ENCODE assay signal across 33 cellular contexts in the genomic region with DNA sequence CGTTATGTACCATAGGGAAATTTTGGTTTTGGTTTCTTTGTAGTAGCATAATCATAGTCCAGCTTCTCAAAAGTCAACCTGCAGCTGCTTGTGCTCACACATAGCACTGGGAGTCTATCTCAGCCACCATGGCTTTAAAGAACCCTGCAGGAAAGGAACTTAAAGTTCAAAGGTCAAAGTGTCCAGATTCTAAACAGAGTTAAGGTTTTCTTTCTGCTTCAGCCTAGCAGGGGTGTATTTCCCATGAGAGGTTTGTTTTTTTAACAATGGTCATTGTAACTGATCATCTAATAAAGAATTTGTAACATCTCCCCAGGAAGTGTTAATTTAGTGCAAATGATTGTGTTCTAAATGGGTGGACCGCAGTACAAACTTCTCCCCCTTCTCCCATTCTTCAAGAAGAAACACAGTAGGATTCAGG.
DNase-seq lines count a peak whose midpoint lies in the region; ATAC-seq and TF ChIP-seq lines count a peak whose summit lies in the region.
"Had no signal": no experiment of that assay in that cellular context is flagged by ENCODE, and none has a peak within 500 bp of the region (broad histone marks: within the 10 kb centered on the region; RNA-seq: fewer than 3 reads in every experiment).

No MANE protein-coding gene starts in this region.

- H3K79me2 ChIP-seq in SK-N-SH (ENCODE audit: insufficient read depth), result no peaks in the 10 kb centered on the region

- POLR2A ChIA-PET in SK-N-SH (lab: Yijun Ruan, JAX), result no interaction called here

- no peaks in the 10 kb centered on the region for H3K4me1 Mint-ChIP-seq in effector memory CD8-positive, alpha-beta T cell (ENCODE audit: low read depth in 2 of 2)

- TF ChIP-seq RAD21 in SK-N-SH (IDR thresholded peaks at IDR 0.05; ENCODE audit: low read length), result no peak

- 0 out of 2 replicates have a peak overlapping the region, but pooled peaks have one; percentile 30 for H2AFZ ChIP-seq in SK-N-SH (ENCODE audit: low read depth)

- CTCF ChIA-PET in SK-N-SH (lab: Yijun Ruan, JAX), result no interaction called here

- H3K9me2 ChIP-seq in SK-N-SH, result no peaks in the 10 kb centered on the region

- TF ChIP-seq EP300 in SK-N-SH (IDR thresholded peaks at IDR 0.05; ENCODE audit: borderline replicate concordance in 1 of 2, low read depth in 1 of 2, low read length in 1 of 2), result no peak
- no peak for TF ChIP-seq EP300 in esophagus muscularis mucosa (IDR thresholded peaks at IDR 0.05)

- no peak overlapping the region for H3K27ac Mint-ChIP-seq in effector memory CD8-positive, alpha-beta T cell
- H3K27ac Mint-ChIP-seq: activated CD4-positive, alpha-beta memory T cell treated with anti-CD3 and anti-CD28 coated beads for 36 hours; activated T-helper 1 cell treated with anti-CD3 and anti-CD28 coated beads, Interleukin-12 subunit alpha, Interleukin-12 subunit beta, Interleukin-2, Interleukin-4 antibody, amounts not matched to agents 30 ng/mL and 10 ng/mL and 1 ng/mL, durations not matched to agents 14 hours and 24 hours and 36 hours; dendritic cell treated with granulocyte-macrophage colony-stimulating factor and Interleukin-4, amounts not matched to agents 40 ng/mL and 50 ng/mL, for 4 days; mesothelial cell of epicardium; naive B cell; T-helper 2 cell treated with Interferon-gamma antibody and Interleukin-4, amounts not matched to agents 5 μg/mL and 100 μg/mL, for 36 hours had no signal

- H3K9ac ChIP-seq in SK-N-SH, result no peak overlapping the region

- no peaks in the 10 kb centered on the region for H3K27me3 ChIP-seq in SK-N-SH (ENCODE audit: insufficient read depth)
- H3K27me3 ChIP-seq in esophagus muscularis mucosa, result no peaks in the 10 kb centered on the region
- H3K27me3 ChIP-seq: right lobe of liver had no signal

- no peak for ATAC-seq in SK-N-SH treated with all-trans-retinoic acid at 6 μM for 48 hours
- peak; percentile 41 for ATAC-seq in HG02852 (IDR thresholded peaks at IDR 0.05; ENCODE audit: unreplicated experiment)
- ATAC-seq in effector memory CD8-positive, alpha-beta T cell (replicated peaks), result no peak
- ATAC-seq: HCT116, right lobe of liver had no signal

- H3F3A ChIP-seq in SK-N-SH (replicated peaks; ENCODE audit: insufficient read depth), result peaks cover 9% of the 10 kb centered on the region

- H3K9me3 ChIP-seq in SK-N-SH (peaks cover 7% of the 10 kb centered on the region; the same call in 1 of the 2 replicates), esophagus muscularis mucosa (peaks cover 0 to 9% (median 3%) of the 10 kb centered on the region in 4 donors)
- H3K9me3 ChIP-seq: prostate gland, right lobe of liver had no signal

- H3K9me3 Mint-ChIP-seq in effector memory CD8-positive, alpha-beta T cell, result peaks cover 0 to 2% of the 10 kb centered on the region in 2 donors
- H3K9me3 Mint-ChIP-seq: dendritic cell treated with granulocyte-macrophage colony-stimulating factor and Interleukin-4, amounts not matched to agents 40 ng/mL and 50 ng/mL, for 4 days; T-helper 2 cell treated with Interferon-gamma antibody and Interleukin-4, amounts not matched to agents 5 μg/mL and 100 μg/mL, for 36 hours had no signal

- no peak overlapping the region for H3K4me2 ChIP-seq in SK-N-SH

- TF ChIP-seq CTCF in SK-N-SH (IDR thresholded peaks at IDR 0.05), result no peak
- no peak for TF ChIP-seq CTCF in esophagus muscularis mucosa (IDR thresholded peaks at IDR 0.05)

- H3K4me3 ChIP-seq in SK-N-SH (ENCODE audit: low read depth in 2 of 2, low read length in 1 of 2) (no peak overlapping the region), esophagus muscularis mucosa (no peak overlapping the region)
- H3K4me3 ChIP-seq: prostate gland, right lobe of liver had no signal

- no peaks in the 10 kb centered on the region for H3K36me3 ChIP-seq in SK-N-SH (replicated peaks in 1 of 2; ENCODE audit: control insufficient read depth in 1 of 2, insufficient read depth in 2 of 2, low read length in 1 of 2)
- H3K36me3 ChIP-seq in esophagus muscularis mucosa, result no peaks in the 10 kb centered on the region
- H3K36me3 ChIP-seq: prostate gland, right lobe of liver had no signal

- TF ChIP-seq POLR2A in esophagus muscularis mucosa (IDR thresholded peaks at IDR 0.05; ENCODE audit: low read depth), result no peak

- no peaks in the 10 kb centered on the region for H4K20me1 ChIP-seq in SK-N-SH (ENCODE audit: insufficient read depth)

- intact Hi-C loops in esophagus muscularis mucosa (cut with DNase I), result no loop called here

- no peaks in the 10 kb centered on the region for H3K36me3 Mint-ChIP-seq in effector memory CD8-positive, alpha-beta T cell (ENCODE audit: insufficient read depth)
- H3K36me3 Mint-ChIP-seq: activated CD4-positive, alpha-beta memory T cell treated with anti-CD3 and anti-CD28 coated beads for 36 hours; naive B cell had no signal

- H3K4me1 ChIP-seq in SK-N-SH (ENCODE audit: control insufficient read depth in 1 of 2, insufficient read depth in 2 of 2, low read depth in 1 of 2, low read length in 1 of 2) (0 out of 4 replicates have a peak, but pooled peaks cover 0 to 7% of the 10 kb centered on the region in 2 experiments), esophagus muscularis mucosa (peaks cover 1 to 3% (median 2%) of the 10 kb centered on the region in 4 donors)
- H3K4me1 ChIP-seq: prostate gland, right lobe of liver had no signal

- H3K4me3 Mint-ChIP-seq in effector memory CD8-positive, alpha-beta T cell, result no peak overlapping the region
- H3K4me3 Mint-ChIP-seq: activated CD4-positive, alpha-beta memory T cell treated with anti-CD3 and anti-CD28 coated beads for 36 hours; activated T-helper 1 cell treated with anti-CD3 and anti-CD28 coated beads, Interleukin-12 subunit alpha, Interleukin-12 subunit beta, Interleukin-2, Interleukin-4 antibody, amounts not matched to agents 30 ng/mL and 10 ng/mL and 1 ng/mL, durations not matched to agents 14 hours and 24 hours and 36 hours; dendritic cell treated with granulocyte-macrophage colony-stimulating factor and Interleukin-4, amounts not matched to agents 40 ng/mL and 50 ng/mL, for 4 days; mesothelial cell of epicardium; naive B cell; T-helper 2 cell treated with Interferon-gamma antibody and Interleukin-4, amounts not matched to agents 5 μg/mL and 100 μg/mL, for 36 hours had no signal

- H3K27ac ChIP-seq in SK-N-SH (ENCODE audit: low read depth in 2 of 2, low read length in 1 of 2), result 0 out of 4 replicates have a peak overlapping the region, but pooled peaks of 1 of the 2 experiments have one; percentile 6
- H3K27ac ChIP-seq in esophagus muscularis mucosa (replicated peaks in 1 of 4), result no peak overlapping the region
- H3K27ac ChIP-seq: 22Rv1, prostate gland, right lobe of liver had no signal

- peaks cover 0 to 6% of the 10 kb centered on the region in 2 donors for H3K27me3 Mint-ChIP-seq in effector memory CD8-positive, alpha-beta T cell

- DNase-seq in SK-N-SH (no peak), dermis blood vessel endothelial cell (peak; percentile 20), NCI-H69 (lab: John Stamatoyannopoulos, UW) (no peak), NCI-H2029 treated with DMSO at 0.1 percent for 48 hours (lab: John Stamatoyannopoulos, UW) (no peak), esophagus muscularis mucosa (ENCODE audit: extremely low spot score) (no peak)
- DNase-seq in effector memory CD8-positive, alpha-beta T cell, result no peak
- DNase-seq: activated CD4-positive, alpha-beta memory T cell treated with anti-CD3 and anti-CD28 coated beads for 36 hours; activated CD4-positive, alpha-beta T cell treated with anti-CD3 and anti-CD28 coated beads for 1 hour; activated CD8-positive, alpha-beta memory T cell treated with anti-CD3 and anti-CD28 coated beads, Interleukin-2, amount 50 U/mL, for 4 hours; activated naive CD4-positive, alpha-beta T cell treated with Interleukin-2 at 50 U/mL for 16 hours; Calu3; DND-41; GF-D8; Kasumi-1; kidney; naive B cell; NCI-H1417 treated with DMSO at 0.1 percent for 48 hours; NCI-H2081; NCI-H2227 treated with DMSO at 0.1 percent for 48 hours; NCI-H526; right lobe of liver; Right ventricle myocardium superior; stimulated activated CD4-positive, alpha-beta T cell treated with anti-CD3 and anti-CD28 coated beads, Interleukin-4, amount 100 ng/mL, for 24 hours; trophoblast cell had no signal

- 94% methylated on average over 2 of the region's 2 CpGs for WGBS in SK-N-SH (ENCODE audit: low lambda C conversion rate)
- 91% methylated on average over 2 of the region's 2 CpGs for WGBS in esophagus muscularis mucosa

TF ChIP-seq in SK-N-SH, 30 proteins besides CTCF, POLR2A, EP300 and RAD21:
- TF ChIP-seq MEF2A (IDR thresholded peaks at IDR 0.05; ENCODE audit: borderline replicate concordance, low read depth) (no peak), TAF1 (IDR thresholded peaks at IDR 0.05; ENCODE audit: borderline replicate concordance, low read depth, low read length) (no peak)

TF ChIP-seq in SK-N-SH treated with all-trans-retinoic acid at 6 μM for 48 hours, 23 proteins besides CTCF, POLR2A, EP300 and RAD21:
- no peak for TF ChIP-seq ESRRG (CRISPR knock-in tag; IDR thresholded peaks at IDR 0.05)
- TF ChIP-seq ZFP3 (CRISPR knock-in tag; IDR thresholded peaks at IDR 0.05), result no peak
- TF ChIP-seq BACH2 (CRISPR knock-in tag; IDR thresholded peaks at IDR 0.05; ENCODE audit: borderline replicate concordance), result no peak
- TF ChIP-seq RARB (CRISPR knock-in tag; IDR thresholded peaks at IDR 0.05), result no peak
